In genomic region chr2:74762789-74763188, GRCh38 we compare ENCODE assay signal across 3 cellular contexts.
TF ChIP-seq lines count a peak whose summit lies in the region.

No MANE protein-coding gene starts in this region.

TF ChIP-seq in SK-N-SH, 30 proteins besides CTCF, POLR2A, EP300 and RAD21 (continued from another document):
- TF ChIP-seq USF2 (IDR thresholded peaks at IDR 0.05; ENCODE audit: borderline replicate concordance, low read depth, low read length) (no peak), EZH2phosphoT487 (IDR thresholded peaks at IDR 0.05; ENCODE audit: borderline replicate concordance, low read depth) (no peak), PBX3 (IDR thresholded peaks at IDR 0.05) (no peak), TEAD4 (IDR thresholded peaks at IDR 0.05; ENCODE audit: borderline replicate concordance, insufficient read depth) (no peak), SMC3 (IDR thresholded peaks at IDR 0.05; ENCODE audit: low read depth, low read length) (no peak; the same call in 1 of the 2 replicates), ZBTB33 (IDR thresholded peaks at IDR 0.05; ENCODE audit: borderline replicate concordance, low read depth) (no peak), GATA2 (CRISPR knock-in tag; IDR thresholded peaks at IDR 0.05) (no peak), NRF1 (IDR thresholded peaks at IDR 0.05; ENCODE audit: low read depth, low read length) (no peak), ELF1 (IDR thresholded peaks at IDR 0.05) (no peak)

TF ChIP-seq in SK-N-SH treated with all-trans-retinoic acid at 6 μM for 48 hours, 23 proteins besides CTCF, POLR2A, EP300 and RAD21 (continued from another document):
- TF ChIP-seq SNAI2 (CRISPR knock-in tag; IDR thresholded peaks at IDR 0.05): no peak
- no peak for TF ChIP-seq ZNF8 (CRISPR knock-in tag; IDR thresholded peaks at IDR 0.05)
- TF ChIP-seq POU6F1 (CRISPR knock-in tag; IDR thresholded peaks at IDR 0.05; ENCODE audit: borderline replicate concordance, low read depth): no peak
- no peak for TF ChIP-seq ARNTL (CRISPR knock-in tag; IDR thresholded peaks at IDR 0.05; ENCODE audit: borderline replicate concordance, low read depth)
- TF ChIP-seq BACH2 (CRISPR knock-in tag; IDR thresholded peaks at IDR 0.05; ENCODE audit: borderline replicate concordance): no peak
- TF ChIP-seq ESRRG (CRISPR knock-in tag; IDR thresholded peaks at IDR 0.05): no peak
- TF ChIP-seq ZFP30 (CRISPR knock-in tag; IDR thresholded peaks at IDR 0.05): no peak
- TF ChIP-seq TCF4 (CRISPR knock-in tag; IDR thresholded peaks at IDR 0.05; ENCODE audit: borderline replicate concordance): no peak
- no peak for TF ChIP-seq ZFP3 (CRISPR knock-in tag; IDR thresholded peaks at IDR 0.05)
- no peak for TF ChIP-seq TOX (CRISPR knock-in tag; IDR thresholded peaks at IDR 0.05; ENCODE audit: borderline replicate concordance)
- TF ChIP-seq ZC3H10 (CRISPR knock-in tag; IDR thresholded peaks at IDR 0.05): no peak
- TF ChIP-seq PATZ1 (CRISPR knock-in tag; IDR thresholded peaks at IDR 0.05; ENCODE audit: borderline replicate concordance): no peak
- TF ChIP-seq OSR1 (CRISPR knock-in tag; IDR thresholded peaks at IDR 0.05): no peak
TF ChIP-seq in SK-N-SH treated with all-trans-retinoic acid at 6 μM for 48 hours: peak in this region for 0.

TF ChIP-seq in GM12878, 131 proteins besides CTCF, POLR2A, EP300 and RAD21:
- TF ChIP-seq SMC3 (IDR thresholded peaks at IDR 0.05; ENCODE audit: borderline replicate concordance, low read length): peak; percentile 15; the same call in 1 of the 2 replicates
- TF ChIP-seq USF2 (IDR thresholded peaks at IDR 0.05; ENCODE audit: borderline replicate concordance, low read depth, low read length): no peak
